In the genomic region with DNA sequence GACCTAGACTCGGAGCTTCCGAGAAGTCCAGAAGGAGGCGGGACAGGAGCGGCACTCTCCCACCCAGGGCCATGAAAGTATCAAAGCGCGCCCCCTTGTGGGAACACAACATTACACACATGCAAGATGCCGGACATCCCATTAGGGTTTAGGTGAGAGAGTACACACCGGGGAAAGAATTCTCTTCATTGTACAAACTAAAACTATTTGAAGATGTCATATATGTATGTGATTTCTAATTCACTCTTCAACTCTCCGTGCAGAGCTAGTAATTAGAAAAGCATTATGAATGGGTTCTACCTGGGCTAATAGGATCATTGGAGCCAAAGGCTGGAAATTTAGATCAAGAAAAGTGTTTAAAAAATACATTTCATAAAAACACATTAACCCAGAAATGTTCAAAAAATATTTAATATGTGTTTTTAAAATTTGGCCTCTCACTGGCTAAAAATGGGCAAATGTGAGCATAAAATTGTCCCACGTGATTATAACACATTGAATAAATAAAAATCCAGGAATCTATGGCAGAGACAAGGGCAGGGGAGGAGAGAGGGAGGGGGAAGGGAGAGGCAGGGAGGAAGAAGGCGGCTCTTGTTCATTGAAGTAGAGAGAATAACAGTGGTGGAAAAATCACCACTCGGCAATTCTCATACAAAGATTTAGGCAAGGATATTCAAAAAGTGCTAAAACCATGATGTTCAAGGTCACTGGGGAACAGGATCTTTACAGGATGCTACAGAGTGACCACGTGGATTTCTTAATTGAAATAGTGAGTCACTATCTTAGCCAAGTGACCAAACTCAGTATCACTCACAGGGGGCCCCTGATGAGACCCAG, we compare ENCODE assay signal across 8 cellular contexts. TPM values are rescaled to one million over a fixed set of nuclear protein-coding genes. Genes with fewer than 3 reads are reported as not detected.
A peak's percentile ranks its signal among the peaks of the same experiment; 100 is the strongest.
DNase-seq lines count a peak whose midpoint lies in the region; ATAC-seq and TF ChIP-seq lines count a peak whose summit lies in the region.

No MANE protein-coding gene starts in this region.

- DNase-seq in NOMO-1 treated with DMSO at 0.1 percent for 48 hours (lab: John Stamatoyannopoulos, UW; ENCODE audit: unreplicated experiment) (peak; percentile 2), NOMO-1 treated with dmso at 0.1 percent for 144 hours (lab: John Stamatoyannopoulos, UW; ENCODE audit: unreplicated experiment) (no peak), NCI-H446 treated with DMSO at 0.1 percent for 48 hours (lab: John Stamatoyannopoulos, UW) (peak; percentile 6), cardiac fibroblast (ENCODE audit: low read depth in 2 of 2) (peak; percentile 72), left kidney (ENCODE audit: low read depth, low spot score) (peak; percentile 90), ureter (ENCODE audit: low spot score) (peak; percentile 55), T-helper 9 cell (no peak)

- H3K4me3 ChIP-seq in cardiac fibroblast (replicated peaks in 1 of 2; ENCODE audit: low read depth in 2 of 2, low read length in 2 of 2), result no peak overlapping the region

- peak; percentile 73 for TF ChIP-seq CTCF in cardiac fibroblast (IDR thresholded peaks at IDR 0.05; ENCODE audit: low read depth, low read length)

- ATAC-seq in GM18907 (IDR thresholded peaks at IDR 0.05; ENCODE audit: unreplicated experiment), result no peak

RNA-seq across cellular contexts. Expression of gene FBXO21, which starts 38.9 kb away (rescaled TPM):
- total RNA-seq in ureter, result 47.1 TPM

RNA-seq across cellular contexts. Expression of gene TESC, which starts 52.2 kb away (rescaled TPM):
- total RNA-seq in ureter, result 19.8 TPM

Comparison
In these comparisons a context has a peak if more than half of its experiments do, and no peak if none do; other contexts are left out.
1. DNase-seq: peak in NOMO-1 treated with DMSO at 0.1 percent for 48 hours (single experiment), NCI-H446 treated with DMSO at 0.1 percent for 48 hours (single experiment), cardiac fibroblast (2 of 2), left kidney (single experiment) and ureter (single experiment); none in NOMO-1 treated with dmso at 0.1 percent for 144 hours (single experiment) and T-helper 9 cell (single experiment).